Comparison of ENCODE assay signal across 1 cellular context in the genomic region with DNA sequence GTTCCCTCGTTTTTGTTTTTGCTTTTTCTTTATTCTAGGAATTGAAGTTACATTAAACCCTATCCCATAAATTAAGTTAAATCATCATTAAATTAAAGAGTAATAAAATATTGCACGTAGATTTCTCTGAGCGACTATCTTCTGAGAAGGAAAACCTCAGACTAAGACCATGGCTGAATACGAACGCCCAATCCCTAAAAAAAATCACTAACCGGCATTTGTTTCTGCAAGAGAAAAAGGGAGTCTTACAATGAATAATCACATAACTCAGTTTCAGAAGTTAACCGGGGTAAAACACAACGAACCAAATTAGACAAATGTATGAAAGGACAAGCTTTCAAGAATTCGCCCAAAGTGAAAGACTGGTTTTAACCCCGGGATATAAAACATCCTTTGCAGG.
A peak's percentile ranks its signal among the peaks of the same experiment; 100 is the strongest.
TF ChIP-seq lines count a peak whose summit lies in the region.

No MANE protein-coding gene starts in this region.

TF ChIP-seq in GM12878, 131 proteins besides CTCF, POLR2A, EP300 and RAD21:
- TF ChIP-seq POLR2AphosphoS5 (IDR thresholded peaks at IDR 0.05; ENCODE audit: low read length) (no peak), JUNB (IDR thresholded peaks at IDR 0.05) (0 out of 2 replicates have a peak, but pooled peaks have one; percentile 17), TCF12 (IDR thresholded peaks at IDR 0.05; ENCODE audit: low read depth, low read length) (no peak), CREM (IDR thresholded peaks at IDR 0.05; ENCODE audit: low read depth) (no peak), SUPT20H (IDR thresholded peaks at IDR 0.05; ENCODE audit: borderline replicate concordance, control insufficient read depth, low read depth, low read length) (no peak), GABPA (IDR thresholded peaks at IDR 0.05; ENCODE audit: low read depth) (no peak), NFIC (IDR thresholded peaks at IDR 0.05; ENCODE audit: low read depth, low read length) (0 out of 2 replicates have a peak, but pooled peaks have one; percentile 14), RFX5 (IDR thresholded peaks at IDR 0.05; ENCODE audit: low read depth, low read length) (no peak), RELA (IDR thresholded peaks at IDR 0.05; ENCODE audit: borderline replicate concordance, partially characterized antibody) (no peak), IRF4 (IDR thresholded peaks at IDR 0.05; ENCODE audit: low read depth, low read length) (no peak)
